In the genomic region with DNA sequence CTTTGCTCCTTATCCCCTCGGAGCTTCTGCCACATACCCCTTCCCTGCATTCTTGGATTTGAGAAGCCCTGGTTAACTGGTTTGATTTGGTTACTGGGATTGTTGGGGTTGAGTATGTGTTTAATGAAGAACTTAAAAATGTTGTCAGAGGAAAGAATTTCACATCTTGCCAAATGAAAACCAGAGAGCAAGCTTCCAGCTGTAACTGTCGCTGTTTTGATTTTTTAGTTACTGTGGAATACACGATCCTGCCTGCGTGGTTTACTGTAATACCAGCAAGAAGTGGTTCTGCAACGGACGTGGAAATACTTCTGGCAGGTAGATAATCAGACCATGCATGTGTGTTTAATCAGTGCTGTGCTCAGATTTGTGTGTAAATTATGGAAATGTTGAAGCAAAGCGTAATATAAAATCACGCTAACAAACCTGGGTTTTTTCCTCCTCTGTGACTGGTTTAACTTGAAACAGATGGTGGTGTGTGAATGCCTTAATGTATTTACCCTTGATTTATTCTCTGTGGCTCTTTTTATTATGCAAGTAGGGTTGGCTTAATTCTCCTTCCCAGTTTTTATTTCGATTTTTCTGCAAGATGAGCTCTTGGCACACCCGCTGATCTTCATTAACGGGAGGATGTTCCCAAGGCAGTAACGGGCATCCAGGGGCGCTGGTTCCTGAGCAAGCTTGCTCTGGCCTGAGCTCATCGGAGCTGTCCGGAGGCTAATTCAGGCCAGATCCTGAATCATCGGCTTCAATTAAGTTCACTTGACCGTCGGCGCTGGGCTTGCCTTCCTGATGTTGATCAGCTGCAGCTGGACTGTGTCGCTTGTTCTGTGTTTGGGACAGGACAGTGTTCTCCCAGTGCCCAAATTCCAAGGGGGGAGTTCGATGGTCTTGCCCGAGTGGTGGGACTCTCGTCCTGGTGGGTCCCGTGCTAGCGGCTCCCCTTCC, we compare ENCODE assay signal across 9 cellular contexts. TPM values are rescaled to one million over a fixed set of nuclear protein-coding genes. Genes with fewer than 3 reads are reported as not detected.
A peak's percentile ranks its signal among the peaks of the same experiment; 100 is the strongest.
DNase-seq lines count a peak whose midpoint lies in the region; TF ChIP-seq lines count a peak whose summit lies in the region.
"Had no signal": no experiment of that assay in that cellular context is flagged by ENCODE, and none has a peak within 500 bp of the region (broad histone marks: within the 10 kb centered on the region; RNA-seq: fewer than 3 reads in every experiment).

No MANE protein-coding gene starts in this region.

- H3K4me2 ChIP-seq in PC-9 = no peak overlapping the region
- H3K4me2 ChIP-seq in parathyroid adenoma (ENCODE audit: low read length) = no peak overlapping the region

- intact Hi-C loops in PC-9 (cut with micrococcal nuclease; ENCODE audit: unreplicated experiment) (loop anchor here (5.0 to 10.0 kb wide), 3 partner anchors 85 to 383 kb away; no protein-coding TSS in a partner anchor), esophagus squamous epithelium (cut with DNase I) (loop anchor here (5.0 kb wide), 1 partner anchor 255 kb away; no protein-coding TSS in a partner anchor)

- H3K9me2 ChIP-seq in PC-9 (ENCODE audit: insufficient read depth) = no peaks in the 10 kb centered on the region

- no peak overlapping the region for H3K9ac ChIP-seq in parathyroid adenoma

- TF ChIP-seq CTCF in AG10803 (conservative IDR thresholded peaks at IDR 0.05; ENCODE audit: low read length) (peak; percentile 11; the same call in 1 of the 2 replicates), PC-9 (conservative IDR thresholded peaks at IDR 0.05) (peak; percentile 48; the same call in 1 of the 2 replicates), esophagus squamous epithelium (IDR thresholded peaks at IDR 0.05) (no peak), parathyroid adenoma (IDR thresholded peaks at IDR 0.05) (no peak)

- CTCF ChIA-PET in PC-9 (lab: Charles Lee) = interaction anchor here (0.5 to 1.6 kb wide), 2 partner anchors 253 to 640 kb away, joined by 3 to 6 read pairs; no protein-coding TSS in a partner anchor

- BruUV-seq in PC-9 (replicated peaks; lab: Mats Ljungman, UMichigan) = no TSS peak

- H3K9me3 ChIP-seq in PC-9 (ENCODE audit: insufficient read depth, low read depth) (no peaks in the 10 kb centered on the region), esophagus squamous epithelium (no peaks in the 10 kb centered on the region), parathyroid adenoma (ENCODE audit: control insufficient read depth, low read length) (no peaks in the 10 kb centered on the region)

- no peaks in the 10 kb centered on the region for H3K27me3 ChIP-seq in PC-9 (ENCODE audit: insufficient read depth, low read depth)
- no peaks in the 10 kb centered on the region for H3K27me3 ChIP-seq in esophagus squamous epithelium
- no peaks in the 10 kb centered on the region for H3K27me3 ChIP-seq in parathyroid adenoma (ENCODE audit: control insufficient read depth, insufficient read depth, low read length)

- WGBS in esophagus squamous epithelium, 2 donors = 60 to 78% methylated on average over 19 to 25 of the region's 25 CpGs

- no peak overlapping the region for H3K27ac ChIP-seq in PC-9
- peak overlapping the region; percentile 15 to 81 (median 80) for H3K27ac ChIP-seq in esophagus squamous epithelium
- H3K27ac ChIP-seq in parathyroid adenoma = peak overlapping the region; percentile 16

- no peak for TF ChIP-seq POLR2A in esophagus squamous epithelium (IDR thresholded peaks at IDR 0.05)

- H2AFZ ChIP-seq in PC-9 = no peak overlapping the region
- no peak overlapping the region for H2AFZ ChIP-seq in parathyroid adenoma

- POLR2A ChIA-PET in PC-9 (lab: Charles Lee; ENCODE audit: unreplicated experiment) = no interaction called here

- peaks cover 87% of the 10 kb centered on the region for H3K79me2 ChIP-seq in PC-9 (ENCODE audit: low read depth)
- H3K79me2 ChIP-seq in parathyroid adenoma = peaks cover 75% of the 10 kb centered on the region

- peaks cover 97% of the 10 kb centered on the region for H4K20me1 ChIP-seq in PC-9 (ENCODE audit: insufficient read depth)

- H3K4me3 ChIP-seq in AG10803 (ENCODE audit: low read length) (peak overlapping the region; percentile 18; the same call in 1 of the 2 replicates), PC-9 (no peak overlapping the region), esophagus squamous epithelium (no peak overlapping the region), parathyroid adenoma (ENCODE audit: low read depth, low read length) (no peak overlapping the region)

- DNase-seq in AG10803 (ENCODE audit: low read depth) (peak; percentile 97), PC-9 (no peak), esophagus squamous epithelium (lab: John Stamatoyannopoulos, UW) (no peak), T-helper 2 cell (no peak), 8988T (no peak), NCI-H748 (lab: John Stamatoyannopoulos, UW; ENCODE audit: unreplicated experiment) (no peak)
- no peak for DNase-seq in activated CD4-positive, alpha-beta T cell treated with anti-CD3 and anti-CD28 coated beads, Interleukin-2, amount 50 U/mL, for 4 hours

- no peaks in the 10 kb centered on the region for H3K4me1 ChIP-seq in PC-9 (replicated peaks; ENCODE audit: insufficient read depth)
- peaks cover 29 to 87% (median 63%) of the 10 kb centered on the region in 3 donors for H3K4me1 ChIP-seq in esophagus squamous epithelium
- peaks cover 30% of the 10 kb centered on the region for H3K4me1 ChIP-seq in parathyroid adenoma

- H3K36me3 ChIP-seq in PC-9 (ENCODE audit: low read depth) (peaks cover 34% of the 10 kb centered on the region), esophagus squamous epithelium (peaks cover 14 to 56% (median 19%) of the 10 kb centered on the region in 3 donors), parathyroid adenoma (ENCODE audit: control insufficient read depth, insufficient read depth, low read length) (no peaks in the 10 kb centered on the region)

- H3F3A ChIP-seq in PC-9 (ENCODE audit: insufficient read depth, low read depth) = peaks cover 43% of the 10 kb centered on the region; the same call in 1 of the 2 replicates

RNA-seq across cellular contexts. Expression of gene UPF1, which starts 16.0 kb away (rescaled TPM):
- 78.8 and 93.0 TPM in 2 replicates for total RNA-seq in PC-9 (2021)
- total RNA-seq in esophagus squamous epithelium = 10 to 100 TPM; 31.6 to 69.7 (median 55.6) TPM

RNA-seq across cellular contexts. Expression of gene CERS1, which starts 48.2 kb away (rescaled TPM):
- 2.7 and 4.9 TPM in 2 replicates for total RNA-seq in PC-9 (2021)
- total RNA-seq in esophagus squamous epithelium = under 1 TPM in 1 of 4 donors, not detected in 3; 0.76 TPM

RNA-seq across cellular contexts. Expression of gene COMP, which starts 56.7 kb away (rescaled TPM):
- total RNA-seq in PC-9 (2021) (not detected in 2 replicates), esophagus squamous epithelium (1 to 10 TPM in 3 of 4 donors, not detected in 1; 1.3 to 8.0 (median 5.3) TPM)
- total RNA-seq: Calu3 had no signal

Comparison
In these comparisons a context has a peak if more than half of its experiments do, and no peak if none do; other contexts are left out.
1. CTCF ChIP-seq: peak in AG10803 (single experiment) and PC-9 (single experiment); none in esophagus squamous epithelium (0 of 6) and parathyroid adenoma (single experiment).